33 cellular contexts compared by ENCODE assay signal in genomic region chr6:50889492-50889891, GRCh38.
"Had no signal": no experiment of that assay in that cellular context is flagged by ENCODE, and none has a peak within 500 bp of the region (broad histone marks: within the 10 kb centered on the region; RNA-seq: fewer than 3 reads in every experiment).

No MANE protein-coding gene starts in this region.

- ATAC-seq: activated CD8-positive, alpha-beta memory T cell treated with anti-CD3 and anti-CD28 coated beads, Interleukin-2, amount 10 ng/mL, durations not matched to agents 7 days and 5 days; activated naive CD8-positive, alpha-beta T cell treated with anti-CD3 and anti-CD28 coated beads, Interleukin-2, amount 50 U/mL, for 24 hours; PC-3; Right ventricle myocardium inferior had no signal

- H3K4me1 ChIP-seq: Peyer's patch had no signal

- H3K4me3 ChIP-seq: Peyer's patch had no signal

- H3K36me3 ChIP-seq: brain microvascular endothelial cell, Peyer's patch, WERI-Rb-1 had no signal

- H3K27ac ChIP-seq: brain microvascular endothelial cell, KMS-11, Peyer's patch, RWPE1, WERI-Rb-1 had no signal

- H3K27me3 ChIP-seq: brain microvascular endothelial cell, Peyer's patch had no signal

- H3K4me2 ChIP-seq: KMS-11 had no signal

- H3K9ac ChIP-seq: KMS-11 had no signal

- H3K9me3 ChIP-seq: Peyer's patch had no signal

- DNase-seq: activated CD4-positive, alpha-beta memory T cell treated with anti-CD3 and anti-CD28 coated beads, Interleukin-2, amount 10 ng/mL, durations not matched to agents 7 days and 5 days; activated CD4-positive, alpha-beta T cell treated with anti-CD3 and anti-CD28 coated beads for 1 hour; activated CD4-positive, alpha-beta T cell treated with anti-CD3 and anti-CD28 coated beads for 48 hours; activated CD4-positive, CD25-positive, alpha-beta regulatory T cell; activated CD8-positive, alpha-beta memory T cell treated with anti-CD3 and anti-CD28 coated beads for 24 hours; activated CD8-positive, alpha-beta memory T cell treated with anti-CD3 and anti-CD28 coated beads, Interleukin-2, amount 10 ng/mL, durations not matched to agents 7 days and 5 days; activated CD8-positive, alpha-beta memory T cell treated with anti-CD3 and anti-CD28 coated beads, Interleukin-2, amount 50 U/mL, for 48 hours; activated effector memory CD4-positive, alpha-beta T cell treated with Interleukin-2 at 50 U/mL for 16 hours; activated naive CD4-positive, alpha-beta T cell treated with anti-CD3 and anti-CD28 coated beads, Interleukin-2, amount 10 ng/mL, durations not matched to agents 7 days and 5 days; activated naive CD8-positive, alpha-beta T cell treated with anti-CD3 and anti-CD28 coated beads, Interleukin-2, amount 50 U/mL, for 24 hours; activated T-cell treated with anti-CD3 and anti-CD28 coated beads, Interleukin-2, amount 50 U/mL, for 48 hours; anterior cingulate cortex; brain microvascular endothelial cell; central memory CD4-positive, alpha-beta T cell; NCI-H1048; NCI-H1436 treated with DMSO at 0.1 percent for 48 hours; NCI-H1694 treated with DMSO at 0.1 percent for 48 hours; NCI-H2029; NCI-H345; NCI-H524 treated with DMSO at 0.1 percent for 48 hours; NCI-H748 treated with DMSO at 0.1 percent for 48 hours; NK-92 treated with Interleukin-12 subunit alpha and Interleukin-12 subunit beta, amount 100 ng/mL, for 24 hours; PC-3; Peyer's patch; SIG-M5; SW 1271; T-helper 1 cell; T-helper 2 cell; T-helper 9 cell; WERI-Rb-1 had no signal
